ENCODE assay signal across 12 cellular contexts in the genomic region with DNA sequence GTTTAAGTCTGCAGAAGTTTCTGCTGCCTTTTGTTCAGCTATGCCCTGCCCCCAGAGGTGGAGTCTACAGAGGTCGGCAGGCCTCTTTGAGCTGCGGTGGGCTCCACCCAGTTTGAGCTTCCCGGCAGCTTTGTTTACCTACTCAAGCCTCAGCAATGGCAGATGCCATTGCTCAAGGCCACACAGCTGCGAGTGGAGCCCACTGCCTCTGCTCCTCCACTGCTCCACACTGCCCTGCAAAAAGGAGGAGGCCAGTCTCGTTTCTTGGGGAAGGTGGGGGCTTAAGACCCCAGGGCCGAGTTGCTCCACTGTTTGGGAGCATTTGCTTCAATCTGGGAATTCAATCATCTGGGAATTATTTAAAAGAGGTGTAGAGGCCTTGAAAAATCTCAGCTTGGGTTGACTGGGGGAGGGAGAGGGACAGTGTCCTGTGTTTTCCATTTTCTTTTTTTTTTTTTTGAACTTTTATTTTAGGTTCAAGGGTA.
A peak's percentile ranks its signal among the peaks of the same experiment; 100 is the strongest.
DNase-seq lines count a peak whose midpoint lies in the region; ATAC-seq and TF ChIP-seq lines count a peak whose summit lies in the region.
"Had no signal": no experiment of that assay in that cellular context is flagged by ENCODE, and none has a peak within 500 bp of the region (broad histone marks: within the 10 kb centered on the region; RNA-seq: fewer than 3 reads in every experiment).

No MANE protein-coding gene starts in this region.

- H3K27me3 Mint-ChIP-seq in endodermal cell (ENCODE audit: insufficient read depth): peaks cover 2% of the 10 kb centered on the region
- H3K27me3 Mint-ChIP-seq: naive B cell had no signal

- ATAC-seq in HG03280 (IDR thresholded peaks at IDR 0.05; ENCODE audit: unreplicated experiment): no peak
- ATAC-seq: K562 had no signal

- H3K9me3 ChIP-seq in endodermal cell (ENCODE audit: control insufficient read depth, low read length): peaks cover 6% of the 10 kb centered on the region

- no peak overlapping the region for H3K27ac Mint-ChIP-seq in endodermal cell

- H3K4me1 Mint-ChIP-seq in endodermal cell: peaks cover 3% of the 10 kb centered on the region

- DNase-seq in activated CD4-positive, alpha-beta T cell treated with anti-CD3 and anti-CD28 coated beads for 1 hour: peak; percentile 41
- no peak for DNase-seq in activated CD4-positive, alpha-beta T cell treated with anti-CD3 and anti-CD28 coated beads, Interleukin-2, amount 50 U/mL, for 48 hours
- DNase-seq in activated CD8-positive, alpha-beta memory T cell treated with anti-CD3 and anti-CD28 coated beads for 24 hours: peak; percentile 61
- peak; percentile 42 for DNase-seq in fibroblast of pulmonary artery (ENCODE audit: low read depth)
- DNase-seq in stimulated activated CD8-positive, alpha-beta memory T cell treated with anti-CD3 and anti-CD28 coated beads, Interleukin-4, amount 100 ng/mL, for 48 hours: peak; percentile 37
- DNase-seq in endodermal cell: no peak
- DNase-seq in NCI-H2081 (lab: John Stamatoyannopoulos, UW): no peak
- DNase-seq: naive B cell, NCI-H510A treated with DMSO at 0.1 percent for 48 hours had no signal

- no peak overlapping the region for H3K4me3 Mint-ChIP-seq in endodermal cell

- H3K27ac ChIP-seq in endodermal cell (ENCODE audit: low read depth, low read length): no peak overlapping the region
- H3K27ac ChIP-seq: cardiac muscle cell had no signal

- no peaks in the 10 kb centered on the region for H3K27me3 ChIP-seq in endodermal cell (ENCODE audit: control insufficient read depth, insufficient read depth, low read length, poor library complexity, severe bottlenecking)
- H3K27me3 ChIP-seq: cardiac muscle cell had no signal

- H3K9ac ChIP-seq in endodermal cell (ENCODE audit: extremely low read depth, low read length, poor library complexity, severe bottlenecking): no peak overlapping the region

- H3K36me3 Mint-ChIP-seq in endodermal cell (ENCODE audit: low read depth): no peaks in the 10 kb centered on the region
- H3K36me3 Mint-ChIP-seq: naive B cell had no signal

- H3K4me3 ChIP-seq in fibroblast of pulmonary artery (replicated peaks; ENCODE audit: low read depth, low read length) (no peak overlapping the region), endodermal cell (ENCODE audit: low read length) (no peak overlapping the region)
- H3K4me3 ChIP-seq: cardiac muscle cell, K562 had no signal

- H3K9me3 Mint-ChIP-seq in endodermal cell: peaks cover 13% of the 10 kb centered on the region

- no peak for TF ChIP-seq CTCF in fibroblast of pulmonary artery (IDR thresholded peaks at IDR 0.05; ENCODE audit: low read length, missing control alignments)
- TF ChIP-seq CTCF in endodermal cell (conservative IDR thresholded peaks at IDR 0.05): no peak

- H3K4me1 ChIP-seq in endodermal cell (ENCODE audit: control insufficient read depth, insufficient read depth, low read length): no peaks in the 10 kb centered on the region

- H3K36me3 ChIP-seq in endodermal cell (ENCODE audit: control insufficient read depth, insufficient read depth, low read length): no peaks in the 10 kb centered on the region
- H3K36me3 ChIP-seq: cardiac muscle cell had no signal

- WGBS in endodermal cell (ENCODE audit: insufficient coverage in 1 of 2, insufficient read length in 1 of 2), 2 experiments: 45 to 51% methylated on average over 4 to 6 of the region's 6 CpGs

Comparison
In these comparisons a context has a peak if more than half of its experiments do, and no peak if none do; other contexts are left out.
1. DNase-seq: peak in activated CD4-positive, alpha-beta T cell treated with anti-CD3 and anti-CD28 coated beads for 1 hour (single experiment), activated CD8-positive, alpha-beta memory T cell treated with anti-CD3 and anti-CD28 coated beads for 24 hours (single experiment), fibroblast of pulmonary artery (single experiment) and stimulated activated CD8-positive, alpha-beta memory T cell treated with anti-CD3 and anti-CD28 coated beads, Interleukin-4, amount 100 ng/mL, for 48 hours (single experiment); none in activated CD4-positive, alpha-beta T cell treated with anti-CD3 and anti-CD28 coated beads, Interleukin-2, amount 50 U/mL, for 48 hours (0 of 2), endodermal cell (single experiment) and NCI-H2081 (0 of 2).